20 cellular contexts compared by ENCODE assay signal in the genomic region with DNA sequence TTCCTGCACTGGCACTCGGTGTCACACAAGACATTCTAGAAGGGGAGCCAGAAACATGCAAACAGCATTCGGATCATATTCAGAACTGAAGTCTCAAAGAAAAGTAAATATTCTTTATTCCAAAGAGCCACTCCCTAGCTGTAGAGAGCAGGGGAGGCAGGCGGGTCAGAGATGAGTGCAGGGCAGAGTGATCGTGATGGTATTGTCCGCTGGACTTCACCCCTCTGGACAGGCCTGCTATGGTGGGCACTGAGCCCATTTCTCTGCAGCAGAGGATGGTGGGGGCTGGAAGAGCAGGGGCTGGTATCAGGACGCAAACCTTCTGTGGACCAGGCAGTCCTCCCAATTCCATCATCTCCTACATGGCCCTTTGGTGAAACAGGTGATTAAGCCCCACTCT.
"Had no signal": no experiment of that assay in that cellular context is flagged by ENCODE, and none has a peak within 500 bp of the region (broad histone marks: within the 10 kb centered on the region; RNA-seq: fewer than 3 reads in every experiment).

No MANE protein-coding gene starts in this region.

- H3K36me3 Mint-ChIP-seq: activated naive CD4-positive, alpha-beta T cell treated with anti-CD3 and anti-CD28 coated beads, Interleukin-2, amount 50 U/mL, for 72 hours; naive B cell had no signal

- H3K4me1 Mint-ChIP-seq: central memory CD8-positive, alpha-beta T cell had no signal

- DNase-seq: activated CD4-positive, alpha-beta T cell treated with anti-CD3 and anti-CD28 coated beads for 1 hour; activated CD4-positive, alpha-beta T cell treated with anti-CD3 and anti-CD28 coated beads, Interleukin-2, amount 50 U/mL, for 1 hour; activated CD8-positive, alpha-beta T cell treated with anti-CD3 and anti-CD28 coated beads, Interleukin-2, amount 10 ng/mL, durations not matched to agents 7 days and 5 days; aorta; colonic mucosa; esophagus squamous epithelium; gastrocnemius medialis; islet precursor cell; left cardiac atrium; naive B cell; stimulated activated CD4-positive, alpha-beta T cell treated with anti-CD3 and anti-CD28 coated beads, Interleukin-4, amount 100 ng/mL, for 4 hours; stimulated activated naive CD8-positive, alpha-beta T cell treated with anti-CD3 and anti-CD28 coated beads, Interleukin-15, Interleukin-2, amounts not matched to agents 100 U/mL and 50 U/mL, for 24 hours; substantia nigra; tibial artery; uterus had no signal

- ATAC-seq: activated CD8-positive, alpha-beta T cell treated with anti-CD3 and anti-CD28 coated beads, Interleukin-2, amount 10 ng/mL, durations not matched to agents 7 days and 5 days; activated naive CD4-positive, alpha-beta T cell treated with anti-CD3 and anti-CD28 coated beads, Interleukin-2, amount 50 U/mL, for 72 hours; gastrocnemius medialis; left cardiac atrium; stimulated activated naive CD8-positive, alpha-beta T cell treated with anti-CD3 and anti-CD28 coated beads, Interleukin-15, Interleukin-2, amounts not matched to agents 100 U/mL and 50 U/mL, for 24 hours had no signal

- H3K9me3 Mint-ChIP-seq: activated naive CD4-positive, alpha-beta T cell treated with anti-CD3 and anti-CD28 coated beads, Interleukin-2, amount 50 U/mL, for 72 hours; central memory CD8-positive, alpha-beta T cell; naive B cell had no signal

- H3K27me3 ChIP-seq: breast epithelium, colonic mucosa, esophagus squamous epithelium, gastrocnemius medialis, tibial artery, uterus had no signal

- H3K27ac Mint-ChIP-seq: activated CD8-positive, alpha-beta T cell treated with anti-CD3 and anti-CD28 coated beads, Interleukin-2, amount 10 ng/mL, durations not matched to agents 7 days and 5 days; activated naive CD4-positive, alpha-beta T cell treated with anti-CD3 and anti-CD28 coated beads, Interleukin-2, amount 50 U/mL, for 72 hours had no signal

- H3K36me3 ChIP-seq: breast epithelium, colonic mucosa, esophagus squamous epithelium, gastrocnemius medialis, prostate gland, tibial artery, uterus had no signal

- H3K27ac ChIP-seq: breast epithelium, colonic mucosa, esophagus squamous epithelium, gastrocnemius medialis, tibial artery, uterus had no signal

- H3K4me3 ChIP-seq: breast epithelium, colonic mucosa, esophagus squamous epithelium, gastrocnemius medialis, lung, prostate gland, tibial artery, uterus had no signal

- H3K9me3 ChIP-seq: breast epithelium, colonic mucosa, esophagus squamous epithelium, gastrocnemius medialis, prostate gland, tibial artery, uterus had no signal

- H3K4me3 Mint-ChIP-seq: activated CD8-positive, alpha-beta T cell treated with anti-CD3 and anti-CD28 coated beads, Interleukin-2, amount 10 ng/mL, durations not matched to agents 7 days and 5 days; central memory CD8-positive, alpha-beta T cell had no signal

- H3K27me3 Mint-ChIP-seq: central memory CD8-positive, alpha-beta T cell; naive B cell had no signal
